Comparison of ENCODE assay signal across 8 cellular contexts in the genomic region with DNA sequence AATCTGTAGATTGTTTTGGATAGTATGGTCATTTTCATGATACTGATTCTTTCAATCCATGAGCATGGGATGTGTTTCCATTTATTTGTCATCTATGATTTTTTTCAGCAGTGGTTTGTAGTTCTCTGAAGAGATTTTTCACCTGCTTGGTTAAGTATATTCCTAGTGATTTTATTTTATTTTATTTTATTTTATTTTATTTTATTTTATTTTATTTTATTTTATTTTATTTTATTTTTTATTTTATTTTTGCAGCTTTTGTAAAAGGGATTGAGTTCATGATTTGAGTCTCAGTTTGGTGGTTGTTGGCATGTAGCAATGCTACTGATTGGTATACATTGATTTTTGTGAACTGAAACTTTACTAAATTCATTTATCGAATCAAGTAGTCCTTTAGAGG.
"Had no signal": no experiment of that assay in that cellular context is flagged by ENCODE, and none has a peak within 500 bp of the region (broad histone marks: within the 10 kb centered on the region; RNA-seq: fewer than 3 reads in every experiment).

No MANE protein-coding gene starts in this region.

- FAIRE-seq: G401.6, GM12878, GM12891, GM12892, GM18507, GM19239 had no signal

- ATAC-seq: GM12878 had no signal

- DNase-seq: GDM1, GF-D8 had no signal
